16 cellular contexts compared by ENCODE assay signal in genomic region chr2:144346229-144346628, GRCh38.
A peak's percentile ranks its signal among the peaks of the same experiment; 100 is the strongest.
DNase-seq lines count a peak whose midpoint lies in the region; ATAC-seq and TF ChIP-seq lines count a peak whose summit lies in the region.
"Had no signal": no experiment of that assay in that cellular context is flagged by ENCODE, and none has a peak within 500 bp of the region (broad histone marks: within the 10 kb centered on the region; RNA-seq: fewer than 3 reads in every experiment).

No MANE protein-coding gene starts in this region.

- H3F3A ChIP-seq in GM23338 (replicated peaks; ENCODE audit: low read depth), result no peaks in the 10 kb centered on the region
- peaks cover 20% of the 10 kb centered on the region for H3F3A ChIP-seq in neural progenitor cell (ENCODE audit: low read depth)

- CTCF ChIA-PET in WTC11 (lab: Charles Lee), result interaction anchor here (1.1 kb wide), 1 partner anchor 103 kb away, joined by 5 read pairs; no protein-coding TSS in a partner anchor
- CTCF ChIA-PET in CD8-positive, alpha-beta T cell (lab: Charles Lee), result interaction anchor here (0.6 kb wide), 1 partner anchor 29 kb away, joined by 3 read pairs; no protein-coding TSS in a partner anchor

- H3K27ac Mint-ChIP-seq in GM23338, result no peak overlapping the region
- no peak overlapping the region for H3K27ac Mint-ChIP-seq in WTC11
- peak overlapping the region; percentile 78 for H3K27ac Mint-ChIP-seq in endodermal cell
- peak overlapping the region; percentile 54 for H3K27ac Mint-ChIP-seq in neural progenitor cell
- no peak overlapping the region for H3K27ac Mint-ChIP-seq in CD8-positive, alpha-beta T cell
- H3K27ac Mint-ChIP-seq: CD14-positive monocyte; CD4-positive, alpha-beta memory T cell; H9 had no signal

- TF ChIP-seq CTCF in GM23338 (conservative IDR thresholded peaks at IDR 0.05; ENCODE audit: low read depth in 2 of 2) (no peak), WTC11 (IDR thresholded peaks at IDR 0.05) (no peak), endodermal cell (conservative IDR thresholded peaks at IDR 0.05) (no peak), neural progenitor cell (IDR thresholded peaks at IDR 0.05) (no peak)
- no peak for TF ChIP-seq CTCF in CD8-positive, alpha-beta T cell (IDR thresholded peaks at IDR 0.05)

- H3K36me3 ChIP-seq in GM23338 (ENCODE audit: insufficient read depth) (no peaks in the 10 kb centered on the region), endodermal cell (ENCODE audit: control insufficient read depth, insufficient read depth, low read length) (no peaks in the 10 kb centered on the region), neural progenitor cell (no peaks in the 10 kb centered on the region)
- no peaks in the 10 kb centered on the region for H3K36me3 ChIP-seq in CD8-positive, alpha-beta T cell (ENCODE audit: insufficient read depth, low read length)
- H3K36me3 ChIP-seq: BLaER1 had no signal

- no peaks in the 10 kb centered on the region for H3K79me2 ChIP-seq in GM23338 (replicated peaks; ENCODE audit: insufficient read depth)
- no peaks in the 10 kb centered on the region for H3K79me2 ChIP-seq in neural progenitor cell (ENCODE audit: low read depth)

- H2AFZ ChIP-seq in GM23338 (no peak overlapping the region), neural progenitor cell (replicated peaks) (no peak overlapping the region)

- H3K4me3 ChIP-seq in GM23338 (no peak overlapping the region), endodermal cell (ENCODE audit: low read length) (peak overlapping the region; percentile 32), neural progenitor cell (no peak overlapping the region)
- no peak overlapping the region for H3K4me3 ChIP-seq in CD8-positive, alpha-beta T cell (ENCODE audit: low read depth, low read length)
- H3K4me3 ChIP-seq: BLaER1 had no signal

- H3K36me3 Mint-ChIP-seq in GM23338 (ENCODE audit: low read depth) (no peaks in the 10 kb centered on the region; the same call in 2 of the 3 replicates), WTC11 (no peaks in the 10 kb centered on the region), endodermal cell (ENCODE audit: low read depth) (no peaks in the 10 kb centered on the region), neural progenitor cell (no peaks in the 10 kb centered on the region)
- no peaks in the 10 kb centered on the region for H3K36me3 Mint-ChIP-seq in CD8-positive, alpha-beta T cell
- H3K36me3 Mint-ChIP-seq: CD14-positive monocyte; CD4-positive, alpha-beta memory T cell had no signal

- no peaks in the 10 kb centered on the region for H3K9me3 ChIP-seq in endodermal cell (ENCODE audit: control insufficient read depth, low read length)
- no peaks in the 10 kb centered on the region for H3K9me3 ChIP-seq in neural progenitor cell (ENCODE audit: low read depth)
- H3K9me3 ChIP-seq in CD8-positive, alpha-beta T cell (ENCODE audit: low read length), result no peaks in the 10 kb centered on the region
- H3K9me3 ChIP-seq: BLaER1 had no signal

- no peaks in the 10 kb centered on the region for H3K9me2 ChIP-seq in GM23338 (ENCODE audit: insufficient read depth)

- H3K27ac ChIP-seq in GM23338 (ENCODE audit: low read depth) (no peak overlapping the region), endodermal cell (ENCODE audit: low read depth, low read length) (no peak overlapping the region), neural progenitor cell (no peak overlapping the region)
- no peak overlapping the region for H3K27ac ChIP-seq in CD8-positive, alpha-beta T cell (ENCODE audit: low read depth, low read length)
- H3K27ac ChIP-seq: BLaER1 had no signal

- H3K27me3 Mint-ChIP-seq in GM23338 (ENCODE audit: insufficient read depth, low read depth, poor library complexity) (peaks cover 6% of the 10 kb centered on the region), WTC11 (ENCODE audit: low read depth) (peaks cover 18% of the 10 kb centered on the region), endodermal cell (ENCODE audit: insufficient read depth) (no peaks in the 10 kb centered on the region), neural progenitor cell (ENCODE audit: insufficient read depth, low read depth) (no peaks in the 10 kb centered on the region)
- H3K27me3 Mint-ChIP-seq in CD8-positive, alpha-beta T cell (ENCODE audit: low read depth), result no peaks in the 10 kb centered on the region

- H3K4me1 ChIP-seq in GM23338 (ENCODE audit: insufficient read depth) (peaks cover 28% of the 10 kb centered on the region), endodermal cell (ENCODE audit: control insufficient read depth, insufficient read depth, low read length) (peaks cover 7% of the 10 kb centered on the region), neural progenitor cell (peaks cover 30% of the 10 kb centered on the region)
- H3K4me1 ChIP-seq in CD8-positive, alpha-beta T cell (ENCODE audit: insufficient read depth, low read length), result no peaks in the 10 kb centered on the region
- H3K4me1 ChIP-seq: BLaER1 had no signal

- POLR2A ChIA-PET in WTC11 (lab: Charles Lee), result interaction anchor here (0.7 kb wide), 1 partner anchor 405 kb away, joined by 3 read pairs; no protein-coding TSS in a partner anchor
- POLR2A ChIA-PET in CD8-positive, alpha-beta T cell (lab: Charles Lee), result interaction anchor here (0.6 kb wide), 1 partner anchor 87 kb away, joined by 5 read pairs; no protein-coding TSS in a partner anchor

- intact Hi-C loops in cardiac septum (cut with DNase I), result no loop called here
- intact Hi-C loops in CD8-positive, alpha-beta T cell (cut with DNase I, micrococcal nuclease), result no loop called here

- DNase-seq in GM23338 (ENCODE audit: low spot score) (peak; percentile 76), WTC11 (ENCODE audit: low spot score) (no peak), endodermal cell (no peak), neural progenitor cell (ENCODE audit: low spot score) (no peak), NOMO-1 treated with DMSO at 0.1 percent for 48 hours (lab: John Stamatoyannopoulos, UW; ENCODE audit: unreplicated experiment) (no peak), cardiac septum (ENCODE audit: low spot score) (no peak)
- DNase-seq in CD8-positive, alpha-beta T cell, result no peak
- DNase-seq: 8988T; Calu3; CD4-positive, alpha-beta memory T cell; GDM1; GOT3; H9 had no signal

- 31% methylated on average over 4 of the region's 4 CpGs; no CpG with 5 or more reads in 1 of the 2 experiments for WGBS in endodermal cell (ENCODE audit: insufficient coverage in 1 of 2, insufficient read length in 1 of 2), 2 experiments

- H3K4me1 Mint-ChIP-seq in GM23338 (peaks cover 38% of the 10 kb centered on the region), WTC11 (peaks cover 51% of the 10 kb centered on the region), endodermal cell (peaks cover 46% of the 10 kb centered on the region), neural progenitor cell (peaks cover 21% of the 10 kb centered on the region)
- no peaks in the 10 kb centered on the region for H3K4me1 Mint-ChIP-seq in CD8-positive, alpha-beta T cell (ENCODE audit: low read depth)
- H3K4me1 Mint-ChIP-seq: CD14-positive monocyte; CD4-positive, alpha-beta memory T cell had no signal

- H3K27me3 ChIP-seq in GM23338 (ENCODE audit: insufficient read depth) (no peaks in the 10 kb centered on the region; the same call in 1 of the 2 replicates), endodermal cell (ENCODE audit: control insufficient read depth, insufficient read depth, low read length, poor library complexity, severe bottlenecking) (no peaks in the 10 kb centered on the region), neural progenitor cell (no peaks in the 10 kb centered on the region)
- no peaks in the 10 kb centered on the region for H3K27me3 ChIP-seq in CD8-positive, alpha-beta T cell (ENCODE audit: insufficient read depth, low read length)
- H3K27me3 ChIP-seq: BLaER1 had no signal

- no peaks in the 10 kb centered on the region for H3K9me3 Mint-ChIP-seq in GM23338
- no peaks in the 10 kb centered on the region for H3K9me3 Mint-ChIP-seq in WTC11
- no peaks in the 10 kb centered on the region for H3K9me3 Mint-ChIP-seq in endodermal cell
- H3K9me3 Mint-ChIP-seq in neural progenitor cell, result peaks cover 6% of the 10 kb centered on the region
- no peaks in the 10 kb centered on the region for H3K9me3 Mint-ChIP-seq in CD8-positive, alpha-beta T cell
- H3K9me3 Mint-ChIP-seq: H9 had no signal

- H4K20me1 ChIP-seq in GM23338 (replicated peaks; ENCODE audit: insufficient read depth) (no peaks in the 10 kb centered on the region), neural progenitor cell (ENCODE audit: low read depth) (no peaks in the 10 kb centered on the region)
- H4K20me1 ChIP-seq: BLaER1 had no signal

- H3K9ac ChIP-seq in endodermal cell (ENCODE audit: extremely low read depth, low read length, poor library complexity, severe bottlenecking) (peak overlapping the region; percentile 13), neural progenitor cell (no peak overlapping the region)
- H3K9ac ChIP-seq: BLaER1 had no signal

- H3K4me2 ChIP-seq in GM23338 (peak overlapping the region; percentile 66), neural progenitor cell (no peak overlapping the region)
- H3K4me2 ChIP-seq: BLaER1 had no signal

- no peak overlapping the region for H3K4me3 Mint-ChIP-seq in GM23338
- H3K4me3 Mint-ChIP-seq in WTC11, result no peak overlapping the region
- H3K4me3 Mint-ChIP-seq in endodermal cell, result no peak overlapping the region
- no peak overlapping the region for H3K4me3 Mint-ChIP-seq in neural progenitor cell
- no peak overlapping the region for H3K4me3 Mint-ChIP-seq in CD8-positive, alpha-beta T cell
- H3K4me3 Mint-ChIP-seq: CD14-positive monocyte; CD4-positive, alpha-beta memory T cell; H9 had no signal

- ATAC-seq in GM23338 (peak; percentile 37; the same call in 2 of the 3 replicates), WTC11 (peak; percentile 48), GM21576 (IDR thresholded peaks at IDR 0.05; ENCODE audit: unreplicated experiment) (no peak)
- no peak for ATAC-seq in CD8-positive, alpha-beta T cell

TF ChIP-seq in GM23338, 12 proteins besides CTCF, POLR2A, EP300 and RAD21 (continues in another document):
- TF ChIP-seq EZH2phosphoT487 (IDR thresholded peaks at IDR 0.05; ENCODE audit: unreplicated experiment), result no peak
- TF ChIP-seq POLR2AphosphoS5 (IDR thresholded peaks at IDR 0.05; ENCODE audit: low read depth), result no peak
- TF ChIP-seq STAT1 (IDR thresholded peaks at IDR 0.05; ENCODE audit: unreplicated experiment), result no peak
- TF ChIP-seq NANOG (IDR thresholded peaks at IDR 0.05; ENCODE audit: borderline replicate concordance), result no peak

Comparison
In these comparisons a context has a peak if more than half of its experiments do, and no peak if none do; other contexts are left out.
1. ATAC-seq: peak in GM23338 (single experiment) and WTC11 (single experiment); none in CD8-positive, alpha-beta T cell (single experiment) and GM21576 (single experiment).
2. H3K27ac Mint-ChIP-seq: peak in endodermal cell (single experiment) and neural progenitor cell (single experiment); none in GM23338 (single experiment), WTC11 (single experiment) and CD8-positive, alpha-beta T cell (single experiment).